In the genomic region with DNA sequence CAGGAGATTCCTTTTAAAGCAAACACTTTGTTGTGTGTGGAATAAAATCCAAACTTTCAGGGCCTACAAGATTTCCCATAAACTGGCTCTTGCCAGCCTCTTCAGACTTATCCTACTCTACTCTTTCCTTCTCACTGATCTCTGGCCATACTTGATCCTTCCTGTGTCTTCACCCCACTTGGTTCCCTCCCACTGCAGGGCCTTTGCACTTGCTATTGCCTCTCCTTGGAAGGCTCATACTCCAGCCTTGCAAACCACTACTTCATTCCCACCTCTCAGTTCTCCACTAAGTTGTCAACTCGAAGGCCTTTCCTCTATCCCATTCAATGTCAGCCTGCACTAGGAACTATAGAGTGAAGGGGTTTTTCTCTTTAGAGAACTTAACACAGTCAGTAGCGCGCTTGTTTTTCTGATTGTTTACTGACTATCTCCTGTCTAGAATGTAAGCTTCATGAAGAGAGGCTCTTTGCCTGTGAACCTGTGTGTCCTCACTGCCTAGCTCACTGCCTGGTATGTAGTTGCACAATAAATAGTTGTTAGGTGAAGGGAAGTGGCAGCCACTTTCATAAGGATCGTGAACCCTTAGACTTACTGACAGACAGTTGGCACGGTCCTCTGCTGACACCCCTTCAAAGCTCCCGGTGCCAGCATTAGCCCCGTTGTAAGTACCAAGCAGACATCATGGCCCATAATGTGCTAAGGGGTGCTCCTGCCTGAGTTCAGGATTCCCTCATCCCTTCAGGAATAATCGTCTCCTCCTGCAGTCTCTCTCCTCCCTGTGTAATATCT, we compare ENCODE assay signal across 11 cellular contexts. TPM values are rescaled to one million over a fixed set of nuclear protein-coding genes. Genes with fewer than 3 reads are reported as not detected.
A peak's percentile ranks its signal among the peaks of the same experiment; 100 is the strongest.
DNase-seq lines count a peak whose midpoint lies in the region; ATAC-seq and TF ChIP-seq lines count a peak whose summit lies in the region.
"Had no signal": no experiment of that assay in that cellular context is flagged by ENCODE, and none has a peak within 500 bp of the region (broad histone marks: within the 10 kb centered on the region; RNA-seq: fewer than 3 reads in every experiment).

No MANE protein-coding gene starts in this region.

- H3K4ac ChIP-seq in mesenchymal stem cell (ENCODE audit: low read depth in 1 of 2, low read length in 2 of 2): peak overlapping the region in 1 of 2 experiments; percentile 20

- H3K27me3 ChIP-seq in breast epithelium (no peaks in the 10 kb centered on the region), mammary epithelial cell (ENCODE audit: insufficient read depth, low read length) (no peaks in the 10 kb centered on the region), WERI-Rb-1 (ENCODE audit: insufficient read depth, low read depth, severe bottlenecking) (no peaks in the 10 kb centered on the region), mesenchymal stem cell (ENCODE audit: control insufficient read depth in 1 of 2, insufficient read depth in 1 of 2, low read length in 2 of 2) (no peaks in the 10 kb centered on the region), transverse colon (no peaks in the 10 kb centered on the region)
- H3K27me3 ChIP-seq: MG63 had no signal

- no peak for DNase-seq in breast epithelium (ENCODE audit: low spot score in 2 of 2)
- no peak for DNase-seq in mammary epithelial cell
- DNase-seq in WERI-Rb-1: no peak
- no peak for DNase-seq in mesenchymal stem cell
- no peak for DNase-seq in transverse colon
- no peak for DNase-seq in effector CD8-positive, alpha-beta T cell (lab: John Stamatoyannopoulos, UW)
- DNase-seq: mesendoderm, MG63, NCI-H524 treated with DMSO at 0.1 percent for 48 hours had no signal

- TF ChIP-seq POLR2A in breast epithelium (IDR thresholded peaks at IDR 0.05): no peak
- TF ChIP-seq POLR2A in transverse colon (IDR thresholded peaks at IDR 0.05): no peak

- peak overlapping the region; percentile 64 for H4K91ac ChIP-seq in mesenchymal stem cell (ENCODE audit: low read length)

- no peak for ATAC-seq in GM18861 (IDR thresholded peaks at IDR 0.05; ENCODE audit: unreplicated experiment)
- ATAC-seq in GM21529 (IDR thresholded peaks at IDR 0.05; ENCODE audit: unreplicated experiment): no peak

- H3K27ac ChIP-seq in breast epithelium: peak overlapping the region; percentile 90 to 99
- H3K27ac ChIP-seq in mammary epithelial cell (ENCODE audit: insufficient read depth, low read depth, low read length): no peak overlapping the region
- H3K27ac ChIP-seq in WERI-Rb-1: peak overlapping the region; percentile 97
- no peak overlapping the region for H3K27ac ChIP-seq in mesenchymal stem cell (ENCODE audit: low read length, poor library complexity, severe bottlenecking)
- H3K27ac ChIP-seq in transverse colon: peak overlapping the region; percentile 92 to 93 (median 92)

- no peaks in the 10 kb centered on the region for H3K9me3 ChIP-seq in breast epithelium
- no peaks in the 10 kb centered on the region for H3K9me3 ChIP-seq in mammary epithelial cell (replicated peaks; ENCODE audit: insufficient read depth, low read length)
- H3K9me3 ChIP-seq in WERI-Rb-1 (ENCODE audit: severe bottlenecking): no peaks in the 10 kb centered on the region
- H3K9me3 ChIP-seq in mesenchymal stem cell (ENCODE audit: control insufficient read depth, low read length): no peaks in the 10 kb centered on the region
- H3K9me3 ChIP-seq in transverse colon: no peaks in the 10 kb centered on the region
- H3K9me3 ChIP-seq: MG63 had no signal

- peak overlapping the region in 1 of 2 experiments; percentile 93 for H3K23ac ChIP-seq in mesenchymal stem cell (ENCODE audit: low read length in 2 of 2)

- TF ChIP-seq CTCF in breast epithelium (IDR thresholded peaks at IDR 0.05): no peak
- TF ChIP-seq CTCF in mammary epithelial cell (conservative IDR thresholded peaks at IDR 0.05 in 1 of 2, IDR thresholded peaks at IDR 0.05 in 1 of 2; ENCODE audit: extremely low read depth in 1 of 2, insufficient read depth in 1 of 2, low read depth in 1 of 2, low read length in 2 of 2): no peak
- no peak for TF ChIP-seq CTCF in WERI-Rb-1 (IDR thresholded peaks at IDR 0.05; ENCODE audit: low read depth, low read length)
- no peak for TF ChIP-seq CTCF in transverse colon (IDR thresholded peaks at IDR 0.05)

- BruUV-seq in mammary epithelial cell (replicated peaks; lab: Mats Ljungman, UMichigan): no TSS peak

- peak overlapping the region in 1 of 2 experiments; percentile 50 for H3K18ac ChIP-seq in mesenchymal stem cell (ENCODE audit: low read depth in 1 of 2, low read length in 2 of 2)

- H2AFZ ChIP-seq in mammary epithelial cell (ENCODE audit: low read depth, low read length): no peak overlapping the region
- H2AFZ ChIP-seq in mesenchymal stem cell (ENCODE audit: low read depth, low read length): no peak overlapping the region

- H3K79me1 ChIP-seq in mesenchymal stem cell (replicated peaks; ENCODE audit: low read length, poor library complexity, severe bottlenecking): peaks cover 16% of the 10 kb centered on the region

- dilution Hi-C loops in mammary epithelial cell (cut with HindIII; ENCODE audit: low sequenced_read_pairs): no loop called here

- H3K9ac ChIP-seq in mammary epithelial cell (ENCODE audit: insufficient read depth, low read length) (no peak overlapping the region), mesenchymal stem cell (ENCODE audit: low read length) (peak overlapping the region; percentile 88)

- no peak for TF ChIP-seq EP300 in transverse colon (IDR thresholded peaks at IDR 0.05; ENCODE audit: low read depth)

- H2BK120ac ChIP-seq in mesenchymal stem cell (ENCODE audit: low read depth, low read length): no peak overlapping the region

- H3K4me3 ChIP-seq in breast epithelium (peak overlapping the region in 1 of 3 donors; percentile 90), mammary epithelial cell (replicated peaks in 1 of 3; ENCODE audit: insufficient read depth in 1 of 3, low read depth in 2 of 3, low read length in 3 of 3) (no peak overlapping the region), WERI-Rb-1 (ENCODE audit: low read depth, low read length) (peak overlapping the region; percentile 68; the same call in 1 of the 2 replicates), mesenchymal stem cell (ENCODE audit: insufficient read depth in 1 of 2, low read depth in 1 of 2, low read length in 2 of 2) (peak overlapping the region in 1 of 2 experiments; percentile 91), transverse colon (no peak overlapping the region)
- H3K4me3 ChIP-seq: MG63 had no signal

- 88% methylated on average over 7 of the region's 8 CpGs for WGBS in mammary epithelial cell (ENCODE audit: low coverage, missing lambda C conversion rate)
- 99% methylated on average over 5 of the region's 8 CpGs for WGBS in mesenchymal stem cell
- 75 to 100% methylated on average over 2 to 8 of the region's 8 CpGs for WGBS in transverse colon (ENCODE audit: low coverage in 1 of 2), 2 donors

- H3K14ac ChIP-seq in mesenchymal stem cell (ENCODE audit: low read length in 2 of 2): peak overlapping the region in 1 of 2 experiments; percentile 59

- CTCF ChIA-PET in mammary epithelial cell (lab: Charles Lee; ENCODE audit: low non-redundant PET): no interaction called here

- H3K36me3 ChIP-seq in breast epithelium (no peaks in the 10 kb centered on the region), mammary epithelial cell (ENCODE audit: insufficient read depth, low read length) (no peaks in the 10 kb centered on the region), WERI-Rb-1 (peaks cover 11% of the 10 kb centered on the region), mesenchymal stem cell (ENCODE audit: control insufficient read depth in 1 of 2, insufficient read depth in 2 of 2, low read depth in 1 of 2, low read length in 2 of 2) (no peaks in the 10 kb centered on the region), transverse colon (no peaks in the 10 kb centered on the region)
- H3K36me3 ChIP-seq: MG63 had no signal

- intact Hi-C loops in breast epithelium (cut with DNase I; ENCODE audit: low total_unique reads) (no loop called here), mammary epithelial cell (cut with micrococcal nuclease) (loop anchor here (5.0 kb wide), 1 partner anchor 144 kb away; no protein-coding TSS in a partner anchor), transverse colon (cut with DNase I; ENCODE audit: low total_unique reads) (no loop called here)

- in situ Hi-C loops in mammary epithelial cell (cut with MboI; ENCODE audit: low sequenced_read_pairs in 2 of 2) (no loop called here), transverse colon (cut with MboI; ENCODE audit: low pct_ligation_motif_present in 1 of 4, low pct_unique_long_range_greater_than_20kb in 1 of 4, low sequenced_read_pairs in 3 of 4) (no loop called here)

- H4K8ac ChIP-seq in mesenchymal stem cell (ENCODE audit: low read length): no peak overlapping the region

- H2BK12ac ChIP-seq in mesenchymal stem cell (ENCODE audit: low read length in 2 of 2): peak overlapping the region; percentile 59 to 69

- no peaks in the 10 kb centered on the region for H4K20me1 ChIP-seq in mammary epithelial cell (ENCODE audit: insufficient read depth, low read length)

- peak overlapping the region; percentile 94 for H2AK5ac ChIP-seq in mesenchymal stem cell (ENCODE audit: low read length, severe bottlenecking)

- no peaks in the 10 kb centered on the region for H3K79me2 ChIP-seq in mammary epithelial cell (ENCODE audit: insufficient read depth, low read length)

- H3K4me1 ChIP-seq in breast epithelium (peaks cover 0 to 3% of the 10 kb centered on the region in 2 donors), mammary epithelial cell (ENCODE audit: insufficient read depth, low read length) (peaks cover 27% of the 10 kb centered on the region), mesenchymal stem cell (ENCODE audit: control insufficient read depth, insufficient read depth, low read depth, low read length) (peaks cover 12% of the 10 kb centered on the region), transverse colon (peaks cover 32 to 75% (median 57%) of the 10 kb centered on the region in 4 donors)

- no peak overlapping the region for H2BK15ac ChIP-seq in mesenchymal stem cell (ENCODE audit: low read depth, poor library complexity, severe bottlenecking)

- H2BK5ac ChIP-seq in mesenchymal stem cell (ENCODE audit: low read depth, low read length, poor library complexity, severe bottlenecking): no peak overlapping the region

- no peak overlapping the region for H3K4me2 ChIP-seq in mammary epithelial cell (ENCODE audit: insufficient read depth, low read depth, low read length)
- H3K4me2 ChIP-seq in mesenchymal stem cell (ENCODE audit: low read length, poor library complexity, severe bottlenecking): no peak overlapping the region

RNA-seq across cellular contexts. Expression of a gene that starts 0.8 kb away (rescaled TPM):
- total RNA-seq in breast epithelium: 10 to 100 TPM; 53.0 to 68.5 (median 56.3) TPM
- total RNA-seq in mammary epithelial cell: 10 to 100 TPM in 1 of 2 donors, not detected in 1; 11.2 TPM
- 1.4 TPM for polyA plus RNA-seq in mammary epithelial cell
- not detected for polyA minus RNA-seq in mammary epithelial cell
- polyA plus RNA-seq in mesenchymal stem cell (2013, experiment 1 of 2): 12.5 TPM
- 11.9 TPM for polyA plus RNA-seq in mesenchymal stem cell (2013, experiment 2 of 2)
- 100 to 1,000 TPM in 2 of 4 donors, 10 to 100 TPM in 2; 91.8 to 258 (median 116) TPM for total RNA-seq in transverse colon

Comparison
In these comparisons a context has a peak if more than half of its experiments do, and no peak if none do; other contexts are left out.
1. H3K27ac ChIP-seq: peak in breast epithelium (2 of 2), WERI-Rb-1 (single experiment) and transverse colon (4 of 4); none in mammary epithelial cell (single experiment) and mesenchymal stem cell (single experiment).
2. RNA of a gene that starts 0.8 kb away (total RNA-seq): 91.8 to 258 TPM in transverse colon and 53.0 to 68.5 TPM in breast epithelium; 11.2 TPM in mammary epithelial cell; every median in the first group is over 4 times any median in the second.